In genomic region chr20:44208165-44208564, GRCh38 we compare ENCODE assay signal across 9 cellular contexts. TPM values are rescaled to one million over a fixed set of nuclear protein-coding genes. Genes with fewer than 3 reads are reported as not detected.
DNase-seq lines count a peak whose midpoint lies in the region; ATAC-seq and TF ChIP-seq lines count a peak whose summit lies in the region.
"Had no signal": no experiment of that assay in that cellular context is flagged by ENCODE, and none has a peak within 500 bp of the region (broad histone marks: within the 10 kb centered on the region; RNA-seq: fewer than 3 reads in every experiment).

No MANE protein-coding gene starts in this region.

- DNase-seq in CD8-positive, alpha-beta memory T cell = no peak
- DNase-seq in Karpas-422 (peak; percentile 83), osteoblast (ENCODE audit: insufficient read length, low spot score, missing footprints) (no peak), C1 segment of cervical spinal cord (lab: John Stamatoyannopoulos, UW) (no peak), NCI-H2171 treated with DMSO at 0.1 percent for 48 hours (lab: John Stamatoyannopoulos, UW) (no peak)
- DNase-seq in effector memory CD8-positive, alpha-beta T cell = no peak
- no peak for DNase-seq in stimulated activated CD4-positive, alpha-beta T cell treated with anti-CD3 and anti-CD28 coated beads, Interleukin-4, amount 100 ng/mL, for 1 hour

- H3K36me3 Mint-ChIP-seq in CD8-positive, alpha-beta memory T cell = peaks cover 6 to 50% (median 9%) of the 10 kb centered on the region in 3 donors
- peaks cover 51% of the 10 kb centered on the region for H3K36me3 Mint-ChIP-seq in effector memory CD8-positive, alpha-beta T cell (ENCODE audit: insufficient read depth)

- peaks cover 47% of the 10 kb centered on the region for H3K4me1 ChIP-seq in CD8-positive, alpha-beta memory T cell (ENCODE audit: insufficient read depth, low read length)
- H3K4me1 ChIP-seq in Karpas-422 (ENCODE audit: low read length) (peaks cover 47% of the 10 kb centered on the region), osteoblast (ENCODE audit: insufficient read depth, low read length) (peaks cover 47% of the 10 kb centered on the region)

- H3K4me1 Mint-ChIP-seq in CD8-positive, alpha-beta memory T cell = peaks cover 49 to 74% (median 68%) of the 10 kb centered on the region in 3 donors
- peaks cover 32 to 42% of the 10 kb centered on the region in 2 donors for H3K4me1 Mint-ChIP-seq in effector memory CD8-positive, alpha-beta T cell (ENCODE audit: low read depth in 2 of 2)

- H3K36me3 ChIP-seq in CD8-positive, alpha-beta memory T cell (ENCODE audit: insufficient read depth, low read length) = no peaks in the 10 kb centered on the region
- peaks cover 10% of the 10 kb centered on the region; the same call in 1 of the 2 replicates for H3K36me3 ChIP-seq in Karpas-422 (ENCODE audit: insufficient read depth, low read length)
- peaks cover 8% of the 10 kb centered on the region for H3K36me3 ChIP-seq in osteoblast (ENCODE audit: insufficient read depth, low read length)

- no peaks in the 10 kb centered on the region for H3K9me2 ChIP-seq in Karpas-422 (replicated peaks; ENCODE audit: insufficient read depth, low read length)

- H3K9ac ChIP-seq in Karpas-422 (ENCODE audit: low read length) = peak overlapping the region; percentile 89

- H3K4me2 ChIP-seq in Karpas-422 (ENCODE audit: low read depth, low read length, poor library complexity, severe bottlenecking) (peak overlapping the region; percentile 85), osteoblast (ENCODE audit: insufficient read depth, low read length) (peak overlapping the region; percentile 100)

- POLR2A ChIA-PET in CD8-positive, alpha-beta memory T cell (lab: Charles Lee) = interaction anchor here (0.6 kb wide), 1 partner anchor 103 kb away, joined by 3 read pairs; the partner anchor contains the start of gene FITM2

- CTCF ChIA-PET in CD8-positive, alpha-beta memory T cell (lab: Charles Lee) = interaction anchor here (1.5 to 3.0 kb wide), 2 partner anchors 10 to 18 kb away, joined by 5 to 13 read pairs; no protein-coding TSS in a partner anchor

- peak overlapping the region in 4 of 8 donors; percentile 24 to 99 (median 58) for H3K27ac Mint-ChIP-seq in CD8-positive, alpha-beta memory T cell
- H3K27ac Mint-ChIP-seq in effector memory CD8-positive, alpha-beta T cell = no peak overlapping the region

- H3K9me3 Mint-ChIP-seq in CD8-positive, alpha-beta memory T cell = no peaks in the 10 kb centered on the region
- no peaks in the 10 kb centered on the region for H3K9me3 Mint-ChIP-seq in effector memory CD8-positive, alpha-beta T cell

- H3K27ac ChIP-seq in CD8-positive, alpha-beta memory T cell (ENCODE audit: low read depth, low read length) = no peak overlapping the region
- H3K27ac ChIP-seq in Karpas-422 (ENCODE audit: low read length) (peak overlapping the region; percentile 65), osteoblast (ENCODE audit: low read depth, low read length) (no peak overlapping the region)

- no peaks in the 10 kb centered on the region for H3K27me3 ChIP-seq in CD8-positive, alpha-beta memory T cell (ENCODE audit: insufficient read depth, low read length, poor library complexity, severe bottlenecking)
- H3K27me3 ChIP-seq in Karpas-422 (ENCODE audit: low read length) = no peaks in the 10 kb centered on the region
- H3K27me3 ChIP-seq in osteoblast (ENCODE audit: insufficient read depth, low read length) = no peaks in the 10 kb centered on the region

- peaks cover 68% of the 10 kb centered on the region for H3K79me2 ChIP-seq in Karpas-422 (ENCODE audit: low read length)
- H3K79me2 ChIP-seq in osteoblast (ENCODE audit: insufficient read depth, low read length) = peaks cover 56% of the 10 kb centered on the region

- H3K27me3 Mint-ChIP-seq in CD8-positive, alpha-beta memory T cell = no peaks in the 10 kb centered on the region
- H3K27me3 Mint-ChIP-seq in effector memory CD8-positive, alpha-beta T cell = no peaks in the 10 kb centered on the region

- H3K4me3 Mint-ChIP-seq in CD8-positive, alpha-beta memory T cell = peak overlapping the region in 6 of 7 donors; percentile 87 to 94 (median 92)
- H3K4me3 Mint-ChIP-seq in effector memory CD8-positive, alpha-beta T cell = peak overlapping the region; percentile 98 to 99

- H3K4me3 ChIP-seq in CD8-positive, alpha-beta memory T cell (ENCODE audit: low read length) = no peak overlapping the region
- peak overlapping the region; percentile 88 for H3K4me3 ChIP-seq in Karpas-422 (ENCODE audit: low read length)
- H3K4me3 ChIP-seq in osteoblast (ENCODE audit: insufficient read depth, low read length) = no peak overlapping the region

- peaks cover 25% of the 10 kb centered on the region for H4K20me1 ChIP-seq in Karpas-422 (ENCODE audit: insufficient read depth, low read depth, low read length)
- peaks cover 25% of the 10 kb centered on the region for H4K20me1 ChIP-seq in osteoblast (ENCODE audit: insufficient read depth, low read length)

- H2AFZ ChIP-seq in Karpas-422 (ENCODE audit: low read length) = no peak overlapping the region
- no peak overlapping the region for H2AFZ ChIP-seq in osteoblast (ENCODE audit: low read length)

- no peaks in the 10 kb centered on the region for H3K9me3 ChIP-seq in CD8-positive, alpha-beta memory T cell (ENCODE audit: low read length)
- no peaks in the 10 kb centered on the region for H3K9me3 ChIP-seq in Karpas-422 (ENCODE audit: low read length)
- H3K9me3 ChIP-seq in osteoblast (ENCODE audit: low read depth, low read length) = no peaks in the 10 kb centered on the region

- no peak for ATAC-seq in effector memory CD8-positive, alpha-beta T cell (replicated peaks)
- ATAC-seq in HG02763 (IDR thresholded peaks at IDR 0.05; ENCODE audit: unreplicated experiment) = no peak

- no peak for TF ChIP-seq CTCF in osteoblast (IDR thresholded peaks at IDR 0.05; ENCODE audit: extremely low read depth, low read depth, low read length)

RNA-seq across cellular contexts. Expression of gene OSER1, which starts 2.4 kb away (rescaled TPM):
- total RNA-seq in CD8-positive, alpha-beta memory T cell = 10 to 100 TPM; 24.8 to 25.7 TPM
- polyA plus RNA-seq in CD8-positive, alpha-beta memory T cell = 35.1 TPM
- 18.8 and 19.6 TPM in 2 replicates for total RNA-seq in Karpas-422 (2014; rRNA removed; shearing (Covaris generic); ENCODE audit: low replicate concordance)
- total RNA-seq in osteoblast = 46.7 and 47.4 TPM in 2 replicates

RNA-seq across cellular contexts. Expression of gene JPH2, which starts 21.2 kb away (rescaled TPM):
- total RNA-seq in CD8-positive, alpha-beta memory T cell = not detected
- not detected for polyA plus RNA-seq in CD8-positive, alpha-beta memory T cell
- not detected in 2 replicates for total RNA-seq in Karpas-422 (2014; rRNA removed; shearing (Covaris generic); ENCODE audit: low replicate concordance)
- 1.2 and 2.2 TPM in 2 replicates for total RNA-seq in osteoblast

RNA-seq across cellular contexts. Expression of gene GDAP1L1, which starts 38.9 kb away (rescaled TPM):
- not detected for total RNA-seq in CD8-positive, alpha-beta memory T cell
- not detected for polyA plus RNA-seq in CD8-positive, alpha-beta memory T cell
- total RNA-seq in Karpas-422 (2014; rRNA removed; shearing (Covaris generic); ENCODE audit: low replicate concordance) = 0.89 and 0.97 TPM in 2 replicates
- 0.72 TPM in 1 of 2 replicates, not detected in the other for total RNA-seq in osteoblast
- total RNA-seq: glomerular endothelial cell had no signal
